ENCODE assay signal across 22 cellular contexts in the genomic region with DNA sequence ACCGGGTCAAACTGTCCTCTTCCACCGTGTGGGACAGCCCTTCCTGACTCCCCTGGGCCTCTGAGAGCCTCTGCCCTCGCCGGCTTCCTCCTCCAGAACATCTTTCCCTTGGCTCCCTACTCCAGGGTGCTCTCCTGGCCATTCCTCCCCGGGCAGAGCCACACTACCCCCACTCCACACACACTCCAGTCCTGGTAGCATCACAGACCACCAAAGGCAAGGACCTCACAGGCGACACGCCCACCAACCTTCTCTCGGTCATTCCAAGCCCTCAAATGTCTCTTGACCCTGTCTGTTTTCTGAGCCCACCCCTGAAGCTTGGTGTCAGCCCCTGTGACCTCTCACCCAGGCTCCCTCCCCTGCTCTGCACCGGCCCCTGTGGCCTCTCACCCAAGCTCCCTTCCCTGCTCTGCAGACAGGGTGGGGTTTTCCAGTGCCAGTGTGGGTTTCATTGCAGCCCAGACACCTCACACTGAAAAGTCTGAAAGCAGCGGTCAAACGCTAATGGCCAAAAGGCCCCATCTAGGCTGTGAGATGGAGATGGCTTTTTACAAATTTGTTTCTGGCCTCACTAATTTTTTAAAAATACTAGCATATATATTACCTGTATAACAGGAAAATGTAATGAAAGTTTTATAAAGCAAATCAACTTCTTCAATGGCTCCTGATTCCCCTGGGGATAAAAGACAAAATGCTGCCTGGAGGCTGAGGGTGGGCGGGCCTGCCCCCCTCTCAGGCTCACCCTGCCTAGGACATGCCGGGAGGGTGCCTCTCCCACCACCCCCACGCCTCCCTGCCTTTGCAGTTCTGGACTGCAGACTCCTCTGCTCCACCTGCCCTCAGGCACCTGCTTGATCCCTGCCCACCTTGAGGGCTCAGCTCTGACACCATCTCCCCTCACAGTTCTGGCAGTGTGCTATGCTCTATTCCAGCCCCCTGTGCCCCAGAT. TPM values are rescaled to one million over a fixed set of nuclear protein-coding genes. Genes with fewer than 3 reads are reported as not detected.
"Had no signal": no experiment of that assay in that cellular context is flagged by ENCODE, and none has a peak within 500 bp of the region (broad histone marks: within the 10 kb centered on the region; RNA-seq: fewer than 3 reads in every experiment).

No MANE protein-coding gene starts in this region.

- H3K9me3 Mint-ChIP-seq: activated CD4-positive, alpha-beta memory T cell treated with anti-CD3 and anti-CD28 coated beads, Interleukin-2, amount 10 ng/mL, durations not matched to agents 7 days and 5 days; dendritic cell treated with granulocyte-macrophage colony-stimulating factor and Interleukin-4, amounts not matched to agents 40 ng/mL and 50 ng/mL, for 4 days; immature natural killer cell; natural killer cell treated with Interleukin-12 subunit alpha and Interleukin-12 subunit beta and Interleukin-15 and Interleukin-18, amount 100 ng/mL, for 72 hours; stimulated activated memory B cell treated with anti-CD40 and anti-IgM and Interleukin-4, amounts not matched to agents 10 μg/mL and 1 μg/mL and 100 μg/mL, for 72 hours; WTC11 had no signal

- DNase-seq: activated CD4-positive, alpha-beta memory T cell treated with anti-CD3 and anti-CD28 coated beads, Interleukin-2, amount 10 ng/mL, durations not matched to agents 7 days and 5 days; activated CD4-positive, alpha-beta T cell treated with anti-CD3 and anti-CD28 coated beads for 4 hours; activated CD8-positive, alpha-beta memory T cell treated with anti-CD3 and anti-CD28 coated beads, Interleukin-2, amount 50 U/mL, for 4 hours; activated effector memory CD4-positive, alpha-beta T cell treated with anti-CD3 and anti-CD28 coated beads, Interleukin-2, amount 50 U/mL, for 16 hours; activated T-cell treated with anti-CD3 and anti-CD28 coated beads, Interleukin-2, amount 50 U/mL, for 48 hours; aorta; effector memory CD4-positive, alpha-beta T cell; foreskin keratinocyte; immature natural killer cell; mesendoderm; occipital lobe; stimulated activated CD4-positive, alpha-beta T cell treated with anti-CD3 and anti-CD28 coated beads, Interleukin-2, amount 100 ng/mL, for 48 hours; thyroid gland had no signal

- H3K4me3 Mint-ChIP-seq: activated CD4-positive, alpha-beta memory T cell treated with anti-CD3 and anti-CD28 coated beads, Interleukin-2, amount 10 ng/mL, durations not matched to agents 7 days and 5 days; dendritic cell treated with granulocyte-macrophage colony-stimulating factor and Interleukin-4, amounts not matched to agents 40 ng/mL and 50 ng/mL, for 4 days; natural killer cell treated with Interleukin-12 subunit alpha and Interleukin-12 subunit beta and Interleukin-15 and Interleukin-18, amount 100 ng/mL, for 72 hours; stimulated activated memory B cell treated with anti-CD40 and anti-IgM and Interleukin-4, amounts not matched to agents 10 μg/mL and 1 μg/mL and 100 μg/mL, for 72 hours; WTC11 had no signal

- H3K27ac Mint-ChIP-seq: activated CD4-positive, alpha-beta memory T cell treated with anti-CD3 and anti-CD28 coated beads, Interleukin-2, amount 10 ng/mL, durations not matched to agents 7 days and 5 days; dendritic cell treated with granulocyte-macrophage colony-stimulating factor and Interleukin-4, amounts not matched to agents 40 ng/mL and 50 ng/mL, for 4 days; natural killer cell treated with Interleukin-12 subunit alpha and Interleukin-12 subunit beta and Interleukin-15 and Interleukin-18, amount 100 ng/mL, for 72 hours; progenitor cell of endocrine pancreas; stimulated activated memory B cell treated with anti-CD40 and anti-IgM and Interleukin-4, amounts not matched to agents 10 μg/mL and 1 μg/mL and 100 μg/mL, for 72 hours; WTC11 had no signal

- H3K36me3 ChIP-seq: right atrium auricular region, thyroid gland had no signal

- H3K4me1 ChIP-seq: foreskin keratinocyte had no signal

- H3K4me1 Mint-ChIP-seq: WTC11 had no signal

- H3K36me3 Mint-ChIP-seq: immature natural killer cell; natural killer cell treated with Interleukin-12 subunit alpha and Interleukin-12 subunit beta and Interleukin-15 and Interleukin-18, amount 100 ng/mL, for 72 hours; stimulated activated memory B cell treated with anti-CD40 and anti-IgM and Interleukin-4, amounts not matched to agents 10 μg/mL and 1 μg/mL and 100 μg/mL, for 72 hours; WTC11 had no signal

- H3K27ac ChIP-seq: foreskin keratinocyte, right atrium auricular region, thyroid gland had no signal

- H3K9me3 ChIP-seq: right atrium auricular region, thyroid gland had no signal

- H3K4me3 ChIP-seq: right atrium auricular region, thyroid gland had no signal

- ATAC-seq: foreskin keratinocyte; natural killer cell treated with Interleukin-12 subunit alpha and Interleukin-12 subunit beta and Interleukin-15 and Interleukin-18, amount 100 ng/mL, for 72 hours; stimulated activated memory B cell treated with anti-CD40 and anti-IgM and Interleukin-4, amounts not matched to agents 10 μg/mL and 1 μg/mL and 100 μg/mL, for 72 hours; WTC11 had no signal

RNA-seq across cellular contexts. Expression of gene LRRC26, which starts 10.5 kb away (rescaled TPM):
- total RNA-seq: activated CD4-positive, alpha-beta memory T cell treated with anti-CD3 and anti-CD28 coated beads, Interleukin-2, amount 10 ng/mL, durations not matched to agents 7 days and 5 days; aorta; foreskin keratinocyte; natural killer cell treated with Interleukin-12 subunit alpha and Interleukin-12 subunit beta and Interleukin-15 and Interleukin-18, amount 100 ng/mL, for 72 hours; right atrium auricular region; skeletal muscle tissue; thyroid gland had no signal
- polyA plus RNA-seq: aorta, foreskin keratinocyte had no signal

RNA-seq across cellular contexts. Expression of gene TMEM210, which starts 12.5 kb away (rescaled TPM):
- total RNA-seq: activated CD4-positive, alpha-beta memory T cell treated with anti-CD3 and anti-CD28 coated beads, Interleukin-2, amount 10 ng/mL, durations not matched to agents 7 days and 5 days; aorta; cerebellum; foreskin keratinocyte; lower leg skin; natural killer cell treated with Interleukin-12 subunit alpha and Interleukin-12 subunit beta and Interleukin-15 and Interleukin-18, amount 100 ng/mL, for 72 hours; occipital lobe; progenitor cell of endocrine pancreas; right atrium auricular region; skeletal muscle tissue; thyroid gland; WTC11 had no signal
- polyA plus RNA-seq: aorta, foreskin keratinocyte, immature natural killer cell had no signal

RNA-seq across cellular contexts. Expression of gene GRIN1, which starts 20.4 kb away (rescaled TPM):
- total RNA-seq: aorta, right atrium auricular region, skeletal muscle tissue, thyroid gland had no signal
- polyA plus RNA-seq: aorta, immature natural killer cell had no signal
